Comparison of ENCODE assay signal across 17 cellular contexts in genomic region chr7:26525413-26526287, GRCh38.
DNase-seq lines count a peak whose midpoint lies in the region; TF ChIP-seq lines count a peak whose summit lies in the region.
"Had no signal": no experiment of that assay in that cellular context is flagged by ENCODE, and none has a peak within 500 bp of the region (broad histone marks: within the 10 kb centered on the region; RNA-seq: fewer than 3 reads in every experiment).

No MANE protein-coding gene starts in this region.

- H3K4me3 Mint-ChIP-seq in nephron progenitor cell (peak overlapping the region; percentile 54), HFFc6 (no peak overlapping the region)
- H3K4me3 Mint-ChIP-seq: activated CD4-positive, alpha-beta T cell treated with anti-CD3 and anti-CD28 coated beads, Interleukin-2, amount 10 ng/mL, durations not matched to agents 24 days and 14 days had no signal

- TF ChIP-seq CTCF in nephron progenitor cell (IDR thresholded peaks at IDR 0.05), result no peak
- TF ChIP-seq CTCF in HFFc6 (IDR thresholded peaks at IDR 0.05), result no peak

- peaks cover 19% of the 10 kb centered on the region for H3K9me3 Mint-ChIP-seq in nephron progenitor cell
- H3K9me3 Mint-ChIP-seq in HFFc6, result peaks cover 44% of the 10 kb centered on the region
- H3K9me3 Mint-ChIP-seq: activated CD4-positive, alpha-beta T cell treated with anti-CD3 and anti-CD28 coated beads, Interleukin-2, amount 10 ng/mL, durations not matched to agents 24 days and 14 days had no signal

- DNase-seq in KG1 (lab: John Stamatoyannopoulos, UW) (peak; percentile 31), NCI-H2081 treated with DMSO at 0.1 percent for 48 hours (lab: John Stamatoyannopoulos, UW) (peak; percentile 78), NOMO-1 treated with dmso at 0.1 percent for 144 hours (lab: John Stamatoyannopoulos, UW; ENCODE audit: unreplicated experiment) (peak; percentile 49), nephron progenitor cell (peak; percentile 43), HFFc6 (no peak), COLO829 (ENCODE audit: low spot score) (no peak)
- DNase-seq in activated CD8-positive, alpha-beta memory T cell treated with anti-CD3 and anti-CD28 coated beads for 24 hours, result no peak
- DNase-seq: activated CD4-positive, alpha-beta T cell treated with anti-CD3 and anti-CD28 coated beads, Interleukin-2, amount 10 ng/mL, durations not matched to agents 24 days and 14 days; brain microvascular endothelial cell; heart right ventricle; NCI-H1436; nucleus accumbens; sigmoid colon; stimulated activated CD4-positive, alpha-beta T cell treated with anti-CD3 and anti-CD28 coated beads, Interleukin-4, amount 100 ng/mL, for 1 hour; stimulated activated CD8-positive, alpha-beta memory T cell treated with anti-CD3 and anti-CD28 coated beads, Interleukin-4, amount 100 ng/mL, for 48 hours; T1000 had no signal

- no peaks in the 10 kb centered on the region for H3K27me3 Mint-ChIP-seq in nephron progenitor cell (ENCODE audit: low read depth, poor library complexity)
- no peaks in the 10 kb centered on the region for H3K27me3 Mint-ChIP-seq in HFFc6 (ENCODE audit: insufficient read depth)

- H3K4me1 Mint-ChIP-seq in nephron progenitor cell (peaks cover 57% of the 10 kb centered on the region), HFFc6 (ENCODE audit: low read depth) (no peaks in the 10 kb centered on the region)
- H3K4me1 Mint-ChIP-seq: activated CD4-positive, alpha-beta T cell treated with anti-CD3 and anti-CD28 coated beads, Interleukin-2, amount 10 ng/mL, durations not matched to agents 24 days and 14 days had no signal

- H3K36me3 Mint-ChIP-seq in nephron progenitor cell (ENCODE audit: low read depth), result peaks cover 16% of the 10 kb centered on the region
- no peaks in the 10 kb centered on the region for H3K36me3 Mint-ChIP-seq in HFFc6 (ENCODE audit: low read depth)
- H3K36me3 Mint-ChIP-seq: activated naive CD4-positive, alpha-beta T cell treated with anti-CD3 and anti-CD28 coated beads, Interleukin-2, amount 50 U/mL, for 72 hours had no signal

- H3K27ac Mint-ChIP-seq in nephron progenitor cell (peak overlapping the region; percentile 84), HFFc6 (no peak overlapping the region)
- H3K27ac Mint-ChIP-seq: activated CD4-positive, alpha-beta T cell treated with anti-CD3 and anti-CD28 coated beads, Interleukin-2, amount 10 ng/mL, durations not matched to agents 24 days and 14 days; activated naive CD4-positive, alpha-beta T cell treated with anti-CD3 and anti-CD28 coated beads, Interleukin-2, amount 50 U/mL, for 72 hours had no signal

Comparison
In these comparisons a context has a peak if more than half of its experiments do, and no peak if none do; other contexts are left out.
1. DNase-seq: peak in KG1 (single experiment), NCI-H2081 treated with DMSO at 0.1 percent for 48 hours (single experiment), NOMO-1 treated with dmso at 0.1 percent for 144 hours (single experiment) and nephron progenitor cell (single experiment); none in HFFc6 (single experiment), COLO829 (single experiment) and activated CD8-positive, alpha-beta memory T cell treated with anti-CD3 and anti-CD28 coated beads for 24 hours (single experiment).